Comparison of ENCODE assay signal across 1 cellular context in the genomic region with DNA sequence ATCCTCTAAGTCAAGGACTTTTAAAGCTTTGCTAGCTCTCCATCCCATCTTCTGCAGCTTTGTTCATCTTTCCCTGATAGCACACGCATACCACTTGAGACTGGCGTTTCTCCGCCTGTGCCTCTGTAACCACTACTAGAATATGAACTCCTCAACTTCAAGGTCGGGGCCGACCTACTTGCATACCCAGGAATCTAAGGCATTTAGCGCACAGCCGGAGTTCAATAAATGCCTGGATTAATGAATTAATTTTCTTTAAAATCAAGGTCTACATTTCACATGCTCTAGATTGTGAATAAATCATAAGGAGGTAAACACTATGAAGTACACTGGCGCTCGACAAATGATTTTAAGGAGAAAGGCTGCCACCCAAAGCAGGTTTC.
TF ChIP-seq lines count a peak whose summit lies in the region.

No MANE protein-coding gene starts in this region.

TF ChIP-seq in HepG2, 621 proteins besides CTCF, POLR2A, EP300 and RAD21 (continued from another document):
- TF ChIP-seq, protein P1, sequence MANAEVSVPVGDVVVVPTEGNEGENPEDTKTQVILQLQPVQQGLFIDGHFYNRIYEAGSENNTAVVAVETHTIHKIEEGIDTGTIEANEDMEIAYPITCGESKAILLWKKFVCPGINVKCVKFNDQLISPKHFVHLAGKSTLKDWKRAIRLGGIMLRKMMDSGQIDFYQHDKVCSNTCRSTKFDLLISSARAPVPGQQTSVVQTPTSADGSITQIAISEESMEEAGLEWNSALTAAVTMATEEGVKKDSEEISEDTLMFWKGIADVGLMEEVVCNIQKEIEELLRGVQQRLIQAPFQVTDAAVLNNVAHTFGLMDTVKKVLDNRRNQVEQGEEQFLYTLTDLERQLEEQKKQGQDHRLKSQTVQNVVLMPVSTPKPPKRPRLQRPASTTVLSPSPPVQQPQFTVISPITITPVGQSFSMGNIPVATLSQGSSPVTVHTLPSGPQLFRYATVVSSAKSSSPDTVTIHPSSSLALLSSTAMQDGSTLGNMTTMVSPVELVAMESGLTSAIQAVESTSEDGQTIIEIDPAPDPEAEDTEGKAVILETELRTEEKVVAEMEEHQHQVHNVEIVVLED (CRISPR knock-in tag; IDR thresholded peaks at IDR 0.05; ENCODE audit: borderline replicate concordance) = no peak
- TF ChIP-seq NPAS2 (CRISPR knock-in tag; IDR thresholded peaks at IDR 0.05; ENCODE audit: borderline replicate concordance) (no peak), ZNF768 (CRISPR knock-in tag; IDR thresholded peaks at IDR 0.05) (no peak), NFKB2 (CRISPR knock-in tag; IDR thresholded peaks at IDR 0.05; ENCODE audit: borderline replicate concordance) (no peak), ZFX (CRISPR knock-in tag; IDR thresholded peaks at IDR 0.05; ENCODE audit: low read depth) (0 out of 2 replicates have a peak, but pooled peaks have one; percentile 17), ZSCAN12 (CRISPR knock-in tag; IDR thresholded peaks at IDR 0.05) (no peak), PRPF4 (IDR thresholded peaks at IDR 0.05; ENCODE audit: low read depth, low read length, poor library complexity, severe bottlenecking) (no peak), MEF2D (CRISPR knock-in tag; IDR thresholded peaks at IDR 0.05) (no peak), ZNF737 (CRISPR knock-in tag; IDR thresholded peaks at IDR 0.05; ENCODE audit: borderline replicate concordance) (no peak), HDAC6 (IDR thresholded peaks at IDR 0.05; ENCODE audit: low read depth, low read length) (no peak)
- TF ChIP-seq, protein P2, sequence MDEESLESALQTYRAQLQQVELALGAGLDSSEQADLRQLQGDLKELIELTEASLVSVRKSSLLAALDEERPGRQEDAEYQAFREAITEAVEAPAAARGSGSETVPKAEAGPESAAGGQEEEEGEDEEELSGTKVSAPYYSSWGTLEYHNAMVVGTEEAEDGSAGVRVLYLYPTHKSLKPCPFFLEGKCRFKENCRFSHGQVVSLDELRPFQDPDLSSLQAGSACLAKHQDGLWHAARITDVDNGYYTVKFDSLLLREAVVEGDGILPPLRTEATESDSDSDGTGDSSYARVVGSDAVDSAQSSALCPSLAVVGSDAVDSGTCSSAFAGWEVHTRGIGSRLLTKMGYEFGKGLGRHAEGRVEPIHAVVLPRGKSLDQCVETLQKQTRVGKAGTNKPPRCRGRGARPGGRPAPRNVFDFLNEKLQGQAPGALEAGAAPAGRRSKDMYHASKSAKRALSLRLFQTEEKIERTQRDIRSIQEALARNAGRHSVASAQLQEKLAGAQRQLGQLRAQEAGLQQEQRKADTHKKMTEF (CRISPR knock-in tag; IDR thresholded peaks at IDR 0.05) = no peak
- TF ChIP-seq, protein P3, sequence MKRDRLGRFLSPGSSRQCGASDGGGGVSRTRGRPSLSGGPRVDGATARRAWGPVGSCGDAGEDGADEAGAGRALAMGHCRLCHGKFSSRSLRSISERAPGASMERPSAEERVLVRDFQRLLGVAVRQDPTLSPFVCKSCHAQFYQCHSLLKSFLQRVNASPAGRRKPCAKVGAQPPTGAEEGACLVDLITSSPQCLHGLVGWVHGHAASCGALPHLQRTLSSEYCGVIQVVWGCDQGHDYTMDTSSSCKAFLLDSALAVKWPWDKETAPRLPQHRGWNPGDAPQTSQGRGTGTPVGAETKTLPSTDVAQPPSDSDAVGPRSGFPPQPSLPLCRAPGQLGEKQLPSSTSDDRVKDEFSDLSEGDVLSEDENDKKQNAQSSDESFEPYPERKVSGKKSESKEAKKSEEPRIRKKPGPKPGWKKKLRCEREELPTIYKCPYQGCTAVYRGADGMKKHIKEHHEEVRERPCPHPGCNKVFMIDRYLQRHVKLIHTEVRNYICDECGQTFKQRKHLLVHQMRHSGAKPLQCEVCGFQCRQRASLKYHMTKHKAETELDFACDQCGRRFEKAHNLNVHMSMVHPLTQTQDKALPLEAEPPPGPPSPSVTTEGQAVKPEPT (CRISPR knock-in tag; IDR thresholded peaks at IDR 0.05; ENCODE audit: low read depth) = no peak
- TF ChIP-seq, protein P4, sequence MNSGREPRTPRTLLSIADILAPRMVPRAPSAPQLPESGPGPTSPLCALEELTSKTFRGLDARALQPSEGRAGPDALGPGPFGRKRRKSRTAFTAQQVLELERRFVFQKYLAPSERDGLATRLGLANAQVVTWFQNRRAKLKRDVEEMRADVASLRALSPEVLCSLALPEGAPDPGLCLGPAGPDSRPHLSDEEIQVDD (CRISPR knock-in tag; IDR thresholded peaks at IDR 0.05; ENCODE audit: borderline replicate concordance) = no peak
- TF ChIP-seq, protein P5, sequence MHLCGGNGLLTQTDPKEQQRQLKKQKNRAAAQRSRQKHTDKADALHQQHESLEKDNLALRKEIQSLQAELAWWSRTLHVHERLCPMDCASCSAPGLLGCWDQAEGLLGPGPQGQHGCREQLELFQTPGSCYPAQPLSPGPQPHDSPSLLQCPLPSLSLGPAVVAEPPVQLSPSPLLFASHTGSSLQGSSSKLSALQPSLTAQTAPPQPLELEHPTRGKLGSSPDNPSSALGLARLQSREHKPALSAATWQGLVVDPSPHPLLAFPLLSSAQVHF (CRISPR knock-in tag; IDR thresholded peaks at IDR 0.05) = no peak
- TF ChIP-seq, protein P6, sequence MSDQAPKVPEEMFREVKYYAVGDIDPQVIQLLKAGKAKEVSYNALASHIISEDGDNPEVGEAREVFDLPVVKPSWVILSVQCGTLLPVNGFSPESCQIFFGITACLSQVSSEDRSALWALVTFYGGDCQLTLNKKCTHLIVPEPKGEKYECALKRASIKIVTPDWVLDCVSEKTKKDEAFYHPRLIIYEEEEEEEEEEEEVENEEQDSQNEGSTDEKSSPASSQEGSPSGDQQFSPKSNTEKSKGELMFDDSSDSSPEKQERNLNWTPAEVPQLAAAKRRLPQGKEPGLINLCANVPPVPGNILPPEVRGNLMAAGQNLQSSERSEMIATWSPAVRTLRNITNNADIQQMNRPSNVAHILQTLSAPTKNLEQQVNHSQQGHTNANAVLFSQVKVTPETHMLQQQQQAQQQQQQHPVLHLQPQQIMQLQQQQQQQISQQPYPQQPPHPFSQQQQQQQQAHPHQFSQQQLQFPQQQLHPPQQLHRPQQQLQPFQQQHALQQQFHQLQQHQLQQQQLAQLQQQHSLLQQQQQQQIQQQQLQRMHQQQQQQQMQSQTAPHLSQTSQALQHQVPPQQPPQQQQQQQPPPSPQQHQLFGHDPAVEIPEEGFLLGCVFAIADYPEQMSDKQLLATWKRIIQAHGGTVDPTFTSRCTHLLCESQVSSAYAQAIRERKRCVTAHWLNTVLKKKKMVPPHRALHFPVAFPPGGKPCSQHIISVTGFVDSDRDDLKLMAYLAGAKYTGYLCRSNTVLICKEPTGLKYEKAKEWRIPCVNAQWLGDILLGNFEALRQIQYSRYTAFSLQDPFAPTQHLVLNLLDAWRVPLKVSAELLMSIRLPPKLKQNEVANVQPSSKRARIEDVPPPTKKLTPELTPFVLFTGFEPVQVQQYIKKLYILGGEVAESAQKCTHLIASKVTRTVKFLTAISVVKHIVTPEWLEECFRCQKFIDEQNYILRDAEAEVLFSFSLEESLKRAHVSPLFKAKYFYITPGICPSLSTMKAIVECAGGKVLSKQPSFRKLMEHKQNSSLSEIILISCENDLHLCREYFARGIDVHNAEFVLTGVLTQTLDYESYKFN (CRISPR knock-in tag; conservative IDR thresholded peaks at IDR 0.05) = peak; percentile 21; the same call in 1 of the 2 replicates
- TF ChIP-seq, protein P7, sequence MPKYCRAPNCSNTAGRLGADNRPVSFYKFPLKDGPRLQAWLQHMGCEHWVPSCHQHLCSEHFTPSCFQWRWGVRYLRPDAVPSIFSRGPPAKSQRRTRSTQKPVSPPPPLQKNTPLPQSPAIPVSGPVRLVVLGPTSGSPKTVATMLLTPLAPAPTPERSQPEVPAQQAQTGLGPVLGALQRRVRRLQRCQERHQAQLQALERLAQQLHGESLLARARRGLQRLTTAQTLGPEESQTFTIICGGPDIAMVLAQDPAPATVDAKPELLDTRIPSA (CRISPR knock-in tag; IDR thresholded peaks at IDR 0.05; ENCODE audit: borderline replicate concordance) = no peak
